In genomic region chr3:184378650-184379374, GRCh38 we compare ENCODE assay signal across 1 cellular context.
TF ChIP-seq lines count a peak whose summit lies in the region.

No MANE protein-coding gene starts in this region.

TF ChIP-seq in HepG2, 621 proteins besides CTCF, POLR2A, EP300 and RAD21 (continues in another document):
- TF ChIP-seq NFKB2 (CRISPR knock-in tag; IDR thresholded peaks at IDR 0.05; ENCODE audit: borderline replicate concordance), result no peak
- TF ChIP-seq ZNF646 (CRISPR knock-in tag; IDR thresholded peaks at IDR 0.05), result no peak
- TF ChIP-seq PHF8 (CRISPR knock-in tag; IDR thresholded peaks at IDR 0.05), result peak; percentile 7; the same call in 1 of the 2 replicates
- TF ChIP-seq MAX (IDR thresholded peaks at IDR 0.05), result peak; percentile 11; the same call in 1 of the 2 replicates
- no peak for TF ChIP-seq PAWR (CRISPR knock-in tag; IDR thresholded peaks at IDR 0.05; ENCODE audit: borderline replicate concordance)
- TF ChIP-seq ZSCAN12 (CRISPR knock-in tag; IDR thresholded peaks at IDR 0.05), result no peak
- no peak; the same call in 1 of the 2 replicates for TF ChIP-seq SALL1 (CRISPR knock-in tag; IDR thresholded peaks at IDR 0.05)
- TF ChIP-seq ZSCAN30 (CRISPR knock-in tag; IDR thresholded peaks at IDR 0.05), result no peak
- peak; percentile 25 for TF ChIP-seq ZNF883 (CRISPR knock-in tag; IDR thresholded peaks at IDR 0.05; ENCODE audit: not compliant biosample characterization)
- no peak for TF ChIP-seq TCF7L2 (IDR thresholded peaks at IDR 0.05; ENCODE audit: low read depth, low read length)
- TF ChIP-seq ZKSCAN8 (CRISPR knock-in tag; IDR thresholded peaks at IDR 0.05; ENCODE audit: borderline replicate concordance), result no peak
- TF ChIP-seq EED (CRISPR knock-in tag; IDR thresholded peaks at IDR 0.05), result 0 out of 2 replicates have a peak, but pooled peaks have one; percentile 51
- TF ChIP-seq ZNF333 (CRISPR knock-in tag; IDR thresholded peaks at IDR 0.05; ENCODE audit: borderline replicate concordance), result 0 out of 2 replicates have a peak, but pooled peaks have one; percentile 37
- peak; percentile 22; the same call in 1 of the 2 replicates for TF ChIP-seq MNT (IDR thresholded peaks at IDR 0.05)
- 0 out of 2 replicates have a peak, but pooled peaks have one; percentile 0 for TF ChIP-seq ZNF292 (CRISPR knock-in tag; IDR thresholded peaks at IDR 0.05; ENCODE audit: borderline replicate concordance, low read depth)
- no peak for TF ChIP-seq TARDBP (CRISPR knock-in tag; IDR thresholded peaks at IDR 0.05)
- no peak for TF ChIP-seq CREB3 (CRISPR knock-in tag; IDR thresholded peaks at IDR 0.05)
- TF ChIP-seq ZFP37 (CRISPR knock-in tag; IDR thresholded peaks at IDR 0.05; ENCODE audit: borderline replicate concordance), result 0 out of 2 replicates have a peak, but pooled peaks have one; percentile 19
- 0 out of 2 replicates have a peak, but pooled peaks have one; percentile 22 for TF ChIP-seq KAT7 (CRISPR knock-in tag; IDR thresholded peaks at IDR 0.05; ENCODE audit: borderline replicate concordance)
- 0 out of 2 replicates have a peak, but pooled peaks have one; percentile 17 for TF ChIP-seq SKIL (CRISPR knock-in tag; IDR thresholded peaks at IDR 0.05; ENCODE audit: borderline replicate concordance)
- peak; percentile 38; the same call in 1 of the 3 replicates for TF ChIP-seq MXI1 (IDR thresholded peaks at IDR 0.05; ENCODE audit: borderline replicate concordance, low read depth, low read length)
- 0 out of 2 replicates have a peak, but pooled peaks have one; percentile 30 for TF ChIP-seq HNF1B (CRISPR knock-in tag; IDR thresholded peaks at IDR 0.05)
- TF ChIP-seq ZNF234 (CRISPR knock-in tag; conservative IDR thresholded peaks at IDR 0.05), result no peak
- TF ChIP-seq FOXK1 (CRISPR knock-in tag; IDR thresholded peaks at IDR 0.05; ENCODE audit: borderline replicate concordance, low read depth), result no peak
- no peak for TF ChIP-seq ZFP36L2 (CRISPR knock-in tag; IDR thresholded peaks at IDR 0.05)
- peak; percentile 6; the same call in 1 of the 2 replicates for TF ChIP-seq HDAC1 (CRISPR knock-in tag; IDR thresholded peaks at IDR 0.05)
- no peak for TF ChIP-seq ZBTB40 (IDR thresholded peaks at IDR 0.05)
- TF ChIP-seq ZBTB40 (CRISPR knock-in tag; IDR thresholded peaks at IDR 0.05), result peak; percentile 13; the same call in 1 of the 2 replicates
- TF ChIP-seq SSRP1 (CRISPR knock-in tag; IDR thresholded peaks at IDR 0.05), result peak; percentile 42; the same call in 1 of the 2 replicates
- 0 out of 2 replicates have a peak, but pooled peaks have one; percentile 43 for TF ChIP-seq ATF7-NPFF (CRISPR knock-in tag; IDR thresholded peaks at IDR 0.05; ENCODE audit: low read depth)
- TF ChIP-seq ZNF205 (CRISPR knock-in tag; IDR thresholded peaks at IDR 0.05), result no peak
- TF ChIP-seq XRCC5 (optimal IDR thresholded peaks at IDR 0.05; ENCODE audit: low read length), result no peak
- peak; percentile 42; the same call in 1 of the 2 replicates for TF ChIP-seq THAP7 (CRISPR knock-in tag; IDR thresholded peaks at IDR 0.05)
- 0 out of 2 replicates have a peak, but pooled peaks have one; percentile 33 for TF ChIP-seq BHLHE40 (IDR thresholded peaks at IDR 0.05; ENCODE audit: low read length)
